9 cellular contexts compared by ENCODE assay signal in the genomic region with DNA sequence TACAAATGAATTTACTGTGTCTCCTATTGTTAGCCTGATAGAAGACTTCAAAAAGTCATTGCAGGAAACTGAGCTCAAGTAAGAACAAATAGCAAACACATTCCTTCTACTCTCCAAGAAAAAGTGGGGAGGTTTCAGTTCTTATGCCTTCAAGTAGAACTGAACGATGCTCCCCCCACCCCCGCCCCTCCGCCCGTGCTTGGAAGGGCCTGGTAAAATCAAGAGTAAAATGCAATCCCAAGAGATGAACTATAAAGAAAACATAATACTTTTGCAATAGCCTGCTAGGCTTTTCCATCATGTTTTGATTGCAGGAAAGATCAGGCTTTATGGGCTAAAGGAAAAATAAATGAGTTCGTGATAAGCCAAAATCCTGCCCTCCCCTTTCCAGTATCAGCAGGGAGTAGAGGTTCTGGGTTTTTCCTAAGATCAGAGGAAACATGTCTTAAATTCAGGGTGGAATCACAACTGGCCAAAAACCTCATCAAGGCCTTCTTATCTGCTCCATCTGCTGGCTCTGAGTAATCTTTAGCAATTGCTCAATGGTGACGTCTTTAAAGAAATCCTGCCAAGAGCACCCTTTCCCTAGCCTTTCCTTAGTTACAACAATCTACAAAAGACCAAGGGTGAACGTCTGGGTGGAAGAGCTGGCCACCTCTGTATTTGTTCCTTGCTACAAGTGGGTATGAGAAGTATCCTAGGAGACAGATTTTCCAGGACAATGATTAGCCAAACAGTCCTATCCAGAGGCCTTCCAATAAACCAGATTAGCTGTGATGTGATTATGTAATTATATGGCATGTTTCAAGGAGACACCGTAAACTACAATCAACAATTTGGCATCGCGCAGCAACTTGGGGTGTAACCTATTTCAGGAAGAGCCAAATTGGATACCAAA.
DNase-seq lines count a peak whose midpoint lies in the region; ATAC-seq and TF ChIP-seq lines count a peak whose summit lies in the region.
"Had no signal": no experiment of that assay in that cellular context is flagged by ENCODE, and none has a peak within 500 bp of the region (broad histone marks: within the 10 kb centered on the region; RNA-seq: fewer than 3 reads in every experiment).

No MANE protein-coding gene starts in this region.

- TSS peak; percentile 89 for BruUV-seq in mammary epithelial cell (replicated peaks; lab: Mats Ljungman, UMichigan)

- DNase-seq in AG08396 (ENCODE audit: low spot score) (peak; percentile 21), M059J (ENCODE audit: low read depth) (peak; percentile 96), mammary epithelial cell (peak; percentile 97), midbrain (lab: John Stamatoyannopoulos, UW) (peak; percentile 22)
- no peak for DNase-seq in stimulated activated CD4-positive, alpha-beta T cell treated with anti-CD3 and anti-CD28 coated beads, Interleukin-1b, Interleukin-23, amount 100 ng/mL, for 48 hours
- DNase-seq: cerebellar nuclear complex had no signal

- H3K27ac ChIP-seq in mammary epithelial cell (ENCODE audit: insufficient read depth, low read depth, low read length): peak overlapping the region; percentile 57

- CTCF ChIA-PET in mammary epithelial cell (lab: Charles Lee; ENCODE audit: low non-redundant PET): no interaction called here

- no peak overlapping the region for H3K9ac ChIP-seq in mammary epithelial cell (ENCODE audit: insufficient read depth, low read length)

- no peak overlapping the region for H3K4me2 ChIP-seq in mammary epithelial cell (ENCODE audit: insufficient read depth, low read depth, low read length)

- ATAC-seq in HG02852 (IDR thresholded peaks at IDR 0.05; ENCODE audit: unreplicated experiment) (no peak), HG03460 (IDR thresholded peaks at IDR 0.05; ENCODE audit: unreplicated experiment) (no peak), GM21390 (IDR thresholded peaks at IDR 0.05; ENCODE audit: unreplicated experiment) (no peak)

- H4K20me1 ChIP-seq in mammary epithelial cell (ENCODE audit: insufficient read depth, low read length): no peaks in the 10 kb centered on the region

- H3K79me2 ChIP-seq in mammary epithelial cell (ENCODE audit: insufficient read depth, low read length): no peaks in the 10 kb centered on the region

- H3K9me3 ChIP-seq in mammary epithelial cell (replicated peaks; ENCODE audit: insufficient read depth, low read length): no peaks in the 10 kb centered on the region

- WGBS in mammary epithelial cell (ENCODE audit: low coverage, missing lambda C conversion rate): 57% methylated on average over 10 of the region's 10 CpGs

- peaks cover 11% of the 10 kb centered on the region for H3K4me1 ChIP-seq in mammary epithelial cell (ENCODE audit: insufficient read depth, low read length)

- in situ Hi-C loops in mammary epithelial cell (cut with MboI; ENCODE audit: low sequenced_read_pairs in 2 of 2): loop anchor here in 1 of 2 donors (25.0 kb wide), 1 partner anchor 377 kb away; no protein-coding TSS in a partner anchor

- H3K4me3 ChIP-seq in mammary epithelial cell (replicated peaks in 1 of 3; ENCODE audit: insufficient read depth in 1 of 3, low read depth in 2 of 3, low read length in 3 of 3): no peak overlapping the region

- no peaks in the 10 kb centered on the region for H3K27me3 ChIP-seq in mammary epithelial cell (ENCODE audit: insufficient read depth, low read length)

- peak overlapping the region; percentile 42 for H2AFZ ChIP-seq in mammary epithelial cell (ENCODE audit: low read depth, low read length)

- dilution Hi-C loops in mammary epithelial cell (cut with HindIII; ENCODE audit: low sequenced_read_pairs): no loop called here

- no peak for TF ChIP-seq CTCF in mammary epithelial cell (conservative IDR thresholded peaks at IDR 0.05 in 1 of 2, IDR thresholded peaks at IDR 0.05 in 1 of 2; ENCODE audit: extremely low read depth in 1 of 2, insufficient read depth in 1 of 2, low read depth in 1 of 2, low read length in 2 of 2)

- no peaks in the 10 kb centered on the region for H3K36me3 ChIP-seq in mammary epithelial cell (ENCODE audit: insufficient read depth, low read length)

- intact Hi-C loops in mammary epithelial cell (cut with micrococcal nuclease): no loop called here
